In genomic region chr20:53942121-53942816, GRCh38 we compare ENCODE assay signal across 1 cellular context.
TF ChIP-seq lines count a peak whose summit lies in the region.

No MANE protein-coding gene starts in this region.

TF ChIP-seq in GM12878, 131 proteins besides CTCF, POLR2A, EP300 and RAD21 (continued from another document and continues in another):
- TF ChIP-seq ZBTB40 (IDR thresholded peaks at IDR 0.05; ENCODE audit: borderline replicate concordance) (no peak), SIN3A (IDR thresholded peaks at IDR 0.05; ENCODE audit: low read depth, low read length) (no peak), POU2F2 (IDR thresholded peaks at IDR 0.05; ENCODE audit: borderline replicate concordance, low read depth, low read length) (no peak), BMI1 (IDR thresholded peaks at IDR 0.05; ENCODE audit: borderline replicate concordance) (no peak), RELB (IDR thresholded peaks at IDR 0.05; ENCODE audit: low read depth) (peak; percentile 66), MLLT1 (IDR thresholded peaks at IDR 0.05) (no peak), YY1 (IDR thresholded peaks at IDR 0.05; ENCODE audit: low read depth, low read length) (no peak), CBX5 (IDR thresholded peaks at IDR 0.05; ENCODE audit: low read depth) (no peak), E2F4 (IDR thresholded peaks at IDR 0.05; ENCODE audit: low read depth, low read length) (no peak), RELA (IDR thresholded peaks at IDR 0.05; ENCODE audit: borderline replicate concordance, partially characterized antibody) (no peak), MEF2B (IDR thresholded peaks at IDR 0.05; ENCODE audit: partially characterized antibody, poor library complexity, severe bottlenecking) (no peak), TCF3 (IDR thresholded peaks at IDR 0.05; ENCODE audit: borderline replicate concordance, insufficient read depth, low read depth, low read length) (no peak), EGR1 (IDR thresholded peaks at IDR 0.05; ENCODE audit: borderline replicate concordance in 1 of 2, low read depth in 2 of 2, low read length in 2 of 2) (no peak), RCOR1 (conservative IDR thresholded peaks at IDR 0.05; ENCODE audit: low read depth, low read length) (no peak), MTA2 (IDR thresholded peaks at IDR 0.05; ENCODE audit: low read depth) (peak; percentile 18; the same call in 1 of the 2 replicates), HCFC1 (IDR thresholded peaks at IDR 0.05; ENCODE audit: low read length) (no peak), MYC (IDR thresholded peaks at IDR 0.05; ENCODE audit: insufficient read depth, insufficient read length, insufficient replicate concordance, low read length, severe bottlenecking) (no peak), POLR2AphosphoS5 (IDR thresholded peaks at IDR 0.05; ENCODE audit: low read length) (no peak), SKIL (IDR thresholded peaks at IDR 0.05; ENCODE audit: low read depth, poor library complexity, severe bottlenecking) (no peak), HSF1 (IDR thresholded peaks at IDR 0.05; ENCODE audit: low read depth, low read length) (no peak), ZNF217 (IDR thresholded peaks at IDR 0.05) (no peak), EZH2 (IDR thresholded peaks at IDR 0.05; ENCODE audit: borderline replicate concordance, control insufficient read depth, low read depth, low read length) (no peak), PAX5 (IDR thresholded peaks at IDR 0.05; ENCODE audit: borderline replicate concordance, low read depth, low read length) (peak; percentile 68; the same call in 1 of the 2 replicates), MEF2A (IDR thresholded peaks at IDR 0.05; ENCODE audit: insufficient read depth, low read depth, low read length) (no peak), ZSCAN29 (IDR thresholded peaks at IDR 0.05) (no peak), GATAD2B (conservative IDR thresholded peaks at IDR 0.05; ENCODE audit: low read depth) (no peak; the same call in 1 of the 2 replicates), PAX8 (IDR thresholded peaks at IDR 0.05) (no peak), TCF12 (IDR thresholded peaks at IDR 0.05; ENCODE audit: low read depth, low read length) (0 out of 2 replicates have a peak, but pooled peaks have one; percentile 12), ASH2L (IDR thresholded peaks at IDR 0.05; ENCODE audit: borderline replicate concordance, low read depth) (no peak), CHD1 (IDR thresholded peaks at IDR 0.05; ENCODE audit: low read depth, low read length) (no peak), SP1 (IDR thresholded peaks at IDR 0.05; ENCODE audit: low read depth, low read length) (no peak), MTA3 (IDR thresholded peaks at IDR 0.05; ENCODE audit: borderline replicate concordance, low read length) (peak; percentile 38; the same call in 1 of the 2 replicates), ELK1 (IDR thresholded peaks at IDR 0.05; ENCODE audit: low read depth, low read length) (no peak), IRF4 (IDR thresholded peaks at IDR 0.05; ENCODE audit: low read depth, low read length) (no peak), RFX5 (IDR thresholded peaks at IDR 0.05; ENCODE audit: low read depth, low read length) (no peak), ATF7 (IDR thresholded peaks at IDR 0.05; ENCODE audit: low read depth) (no peak), MXI1 (IDR thresholded peaks at IDR 0.05; ENCODE audit: low read depth, low read length) (no peak), CHD2 (IDR thresholded peaks at IDR 0.05; ENCODE audit: borderline replicate concordance, low read depth, low read length) (no peak), SMC3 (IDR thresholded peaks at IDR 0.05; ENCODE audit: borderline replicate concordance, low read length) (0 out of 2 replicates have a peak, but pooled peaks have one; percentile 7), PML (IDR thresholded peaks at IDR 0.05; ENCODE audit: low read length) (no peak), E2F8 (IDR thresholded peaks at IDR 0.05; ENCODE audit: low read depth, partially characterized antibody) (no peak), HDAC6 (IDR thresholded peaks at IDR 0.05; ENCODE audit: unreplicated experiment) (no peak), NR2C1 (IDR thresholded peaks at IDR 0.05) (no peak), REST (IDR thresholded peaks at IDR 0.05; ENCODE audit: low read depth, low read length) (no peak), SRF (IDR thresholded peaks at IDR 0.05; ENCODE audit: low read depth in 2 of 2, low read length in 2 of 2) (no peak)
